ENCODE assay signal across 8 cellular contexts in genomic region chr3:5250467-5251195, GRCh38.
DNase-seq lines count a peak whose midpoint lies in the region; FAIRE-seq and TF ChIP-seq lines count a peak whose summit lies in the region.

No MANE protein-coding gene starts in this region.

- TF ChIP-seq CTCF in AG04450 (IDR thresholded peaks at IDR 0.05; ENCODE audit: low read depth, low read length) = no peak
- TF ChIP-seq CTCF in bronchial epithelial cell (IDR thresholded peaks at IDR 0.05; ENCODE audit: insufficient read depth, low read length, severe bottlenecking) = no peak
- no peak for TF ChIP-seq CTCF in glutamatergic neuron (IDR thresholded peaks at IDR 0.05; ENCODE audit: partially characterized antibody, unreplicated experiment)

- peak overlapping the region; percentile 40 for H3K4me3 ChIP-seq in AG04450 (ENCODE audit: low read depth, low read length)
- H3K4me3 ChIP-seq in bronchial epithelial cell (ENCODE audit: low read depth, low read length) = peak overlapping the region; percentile 7
- H3K4me3 ChIP-seq in mucosa of stomach (ENCODE audit: low read length) = no peak overlapping the region

- H3K4me3 Mint-ChIP-seq in glutamatergic neuron (ENCODE audit: unreplicated experiment) = no peak overlapping the region

- no peak overlapping the region for H3K27ac ChIP-seq in AG04450 (ENCODE audit: low read depth, low read length)

- no peak for DNase-seq in AG04450 (ENCODE audit: low read depth, low spot score)
- peak; percentile 23 for DNase-seq in LHCN-M2 (ENCODE audit: low read depth)
- peak; percentile 20 for DNase-seq in bronchial epithelial cell (ENCODE audit: low read depth)
- DNase-seq in SKM-1 treated with dmso at 0.1 percent for 144 hours (lab: John Stamatoyannopoulos, UW; ENCODE audit: unreplicated experiment) = no peak
- no peak for DNase-seq in NCI-H1694 (lab: John Stamatoyannopoulos, UW)
- DNase-seq in HEK293T (ENCODE audit: extremely low spot score) = no peak
- DNase-seq in glutamatergic neuron = no peak

- H3K27me3 ChIP-seq in AG04450 (ENCODE audit: control insufficient read depth, insufficient read depth, low read length) (peaks cover 3% of the 10 kb centered on the region), bronchial epithelial cell (ENCODE audit: control insufficient read depth, insufficient read depth, low read length) (peaks cover 2% of the 10 kb centered on the region), mucosa of stomach (ENCODE audit: control insufficient read depth, insufficient read depth, low read length) (no peaks in the 10 kb centered on the region)

- H3K27me3 Mint-ChIP-seq in glutamatergic neuron (ENCODE audit: unreplicated experiment) = no peaks in the 10 kb centered on the region

- H3K9me3 ChIP-seq in AG04450 (ENCODE audit: control insufficient read depth, insufficient read depth, low read length) (no peaks in the 10 kb centered on the region), mucosa of stomach (ENCODE audit: control insufficient read depth, low read length) (no peaks in the 10 kb centered on the region)

- CTCF ChIA-PET in AG04450 (lab: Charles Lee) (interaction anchor here (0.5 to 0.7 kb wide), 2 partner anchors 23 to 594 kb away, joined by 4 read pairs; no protein-coding TSS in a partner anchor), HEK293T (lab: Yijun Ruan, JAX) (no interaction called here)

- no peak overlapping the region for H3K27ac Mint-ChIP-seq in glutamatergic neuron (ENCODE audit: unreplicated experiment)

- H3K4me1 ChIP-seq in mucosa of stomach (ENCODE audit: control insufficient read depth, insufficient read depth, low read length) = peaks cover 38% of the 10 kb centered on the region

- H3K36me3 ChIP-seq in bronchial epithelial cell (ENCODE audit: control insufficient read depth, insufficient read depth, low read length) (no peaks in the 10 kb centered on the region), mucosa of stomach (ENCODE audit: control insufficient read depth, insufficient read depth, low read length) (no peaks in the 10 kb centered on the region)

- peaks cover 2% of the 10 kb centered on the region for H3K36me3 Mint-ChIP-seq in glutamatergic neuron (ENCODE audit: unreplicated experiment)

- POLR2A ChIA-PET in AG04450 (lab: Yijun Ruan, JAX) (interaction anchor here (0.6 kb wide), 1 partner anchor 267 kb away, joined by 3 read pairs; no protein-coding TSS in a partner anchor), HEK293T (lab: Yijun Ruan, JAX) (no interaction called here)

- H3K9ac ChIP-seq in mucosa of stomach (ENCODE audit: low read length) = peak overlapping the region; percentile 38

- H3K9me3 Mint-ChIP-seq in glutamatergic neuron (ENCODE audit: unreplicated experiment) = peaks cover 3% of the 10 kb centered on the region

- FAIRE-seq in bronchial epithelial cell (lab: Jason Lieb, UNC) = no peak

- no peaks in the 10 kb centered on the region for H3K4me1 Mint-ChIP-seq in glutamatergic neuron (ENCODE audit: low read depth, unreplicated experiment)

TF ChIP-seq in HEK293T, 16 proteins besides CTCF, POLR2A, EP300 and RAD21:
- TF ChIP-seq FOXA1 (IDR thresholded peaks at IDR 0.05) = no peak
- no peak for TF ChIP-seq LEF1 (IDR thresholded peaks at IDR 0.05; ENCODE audit: borderline replicate concordance)
- TF ChIP-seq FOXK2 (IDR thresholded peaks at IDR 0.05) = no peak
- TF ChIP-seq, protein P1, sequence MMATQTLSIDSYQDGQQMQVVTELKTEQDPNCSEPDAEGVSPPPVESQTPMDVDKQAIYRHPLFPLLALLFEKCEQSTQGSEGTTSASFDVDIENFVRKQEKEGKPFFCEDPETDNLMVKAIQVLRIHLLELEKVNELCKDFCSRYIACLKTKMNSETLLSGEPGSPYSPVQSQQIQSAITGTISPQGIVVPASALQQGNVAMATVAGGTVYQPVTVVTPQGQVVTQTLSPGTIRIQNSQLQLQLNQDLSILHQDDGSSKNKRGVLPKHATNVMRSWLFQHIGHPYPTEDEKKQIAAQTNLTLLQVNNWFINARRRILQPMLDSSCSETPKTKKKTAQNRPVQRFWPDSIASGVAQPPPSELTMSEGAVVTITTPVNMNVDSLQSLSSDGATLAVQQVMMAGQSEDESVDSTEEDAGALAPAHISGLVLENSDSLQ (IDR thresholded peaks at IDR 0.05) = no peak
- TF ChIP-seq BHLHE40 (IDR thresholded peaks at IDR 0.05; ENCODE audit: borderline replicate concordance) = no peak
- no peak for TF ChIP-seq FOXM1 (IDR thresholded peaks at IDR 0.05; ENCODE audit: borderline replicate concordance)
- no peak for TF ChIP-seq TARDBP (IDR thresholded peaks at IDR 0.05)
- TF ChIP-seq NFRKB (IDR thresholded peaks at IDR 0.05) = no peak
- TF ChIP-seq ARNT (IDR thresholded peaks at IDR 0.05) = no peak
- TF ChIP-seq L3MBTL2 (conservative IDR thresholded peaks at IDR 0.05) = no peak
- TF ChIP-seq HDGF (IDR thresholded peaks at IDR 0.05; ENCODE audit: borderline replicate concordance) = no peak
- TF ChIP-seq SUZ12 (IDR thresholded peaks at IDR 0.05) = no peak
- no peak for TF ChIP-seq CTBP1 (IDR thresholded peaks at IDR 0.05; ENCODE audit: borderline replicate concordance)
- TF ChIP-seq SP1 (IDR thresholded peaks at IDR 0.05) = no peak
- TF ChIP-seq ZNF384 (IDR thresholded peaks at IDR 0.05) = no peak
- no peak for TF ChIP-seq ELF4 (IDR thresholded peaks at IDR 0.05)

Comparison
In these comparisons a context has a peak if more than half of its experiments do, and no peak if none do; other contexts are left out.
1. DNase-seq: peak in LHCN-M2 (single experiment) and bronchial epithelial cell (single experiment); none in AG04450 (single experiment), SKM-1 treated with dmso at 0.1 percent for 144 hours (single experiment), NCI-H1694 (single experiment), HEK293T (single experiment) and glutamatergic neuron (single experiment).